15 cellular contexts compared by ENCODE assay signal in the genomic region with DNA sequence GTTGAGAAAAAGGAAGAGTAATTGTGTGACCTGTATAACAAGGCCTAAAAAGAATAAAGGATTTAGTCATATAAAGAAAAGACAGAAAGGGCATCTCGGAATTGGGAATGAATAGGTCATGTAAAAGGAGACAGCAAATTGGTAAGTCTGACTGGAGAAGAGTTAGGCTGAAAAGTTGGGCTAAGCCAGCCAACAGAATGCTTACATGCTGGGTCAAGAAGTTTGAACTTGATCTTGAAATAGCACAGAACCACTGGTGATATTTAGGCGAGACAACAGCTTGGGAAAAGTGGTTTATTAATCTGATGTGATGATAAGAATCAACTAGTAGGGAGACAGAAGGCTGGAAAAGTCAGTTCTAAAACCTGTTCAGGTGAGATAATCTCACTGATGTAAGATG.
"Had no signal": no experiment of that assay in that cellular context is flagged by ENCODE, and none has a peak within 500 bp of the region (broad histone marks: within the 10 kb centered on the region; RNA-seq: fewer than 3 reads in every experiment).

No MANE protein-coding gene starts in this region.

- H3K27ac ChIP-seq: cardiac muscle cell, colonic mucosa, heart right ventricle, pancreas, tibial nerve, vagina had no signal

- H3K4me3 ChIP-seq: cardiac muscle cell, colonic mucosa, heart right ventricle, lung, pancreas, tibial nerve, vagina had no signal

- H3K27me3 ChIP-seq: cardiac muscle cell, colonic mucosa, heart right ventricle, pancreas, tibial nerve, vagina had no signal

- H3K27ac Mint-ChIP-seq: naive B cell had no signal

- ATAC-seq: heart right ventricle, pancreas had no signal

- H3K9me3 Mint-ChIP-seq: naive B cell had no signal

- H3K36me3 ChIP-seq: colonic mucosa, pancreas, vagina had no signal

- H3K4me3 Mint-ChIP-seq: naive B cell had no signal

- FAIRE-seq: frontal cortex, pancreas had no signal

- H3K9me3 ChIP-seq: colonic mucosa, heart right ventricle, pancreas, tibial nerve, vagina had no signal

- H3K27me3 Mint-ChIP-seq: naive B cell had no signal

- DNase-seq: activated CD4-positive, CD25-positive, alpha-beta regulatory T cell treated with anti-CD3 and anti-CD28 coated beads, Interleukin-2, amount 50 U/mL, for 72 hours; activated naive CD4-positive, alpha-beta T cell treated with Interleukin-2 at 50 U/mL for 16 hours; activated T-cell treated with anti-CD3 and anti-CD28 coated beads for 4 hours; colonic mucosa; heart right ventricle; left colon; naive B cell; pancreas; stimulated activated CD4-positive, alpha-beta T cell treated with anti-CD3 and anti-CD28 coated beads, Interleukin-12 subunit alpha, Interleukin-12 subunit beta, amount 100 ng/mL, for 4 hours; stimulated activated CD4-positive, alpha-beta T cell treated with anti-CD3 and anti-CD28 coated beads, Interleukin-2, amount 100 ng/mL, for 24 hours had no signal

- H3K4me1 ChIP-seq: colonic mucosa had no signal
